In genomic region chr19:45876161-45876410, GRCh38 we compare ENCODE assay signal across 12 cellular contexts. TPM values are rescaled to one million over a fixed set of nuclear protein-coding genes. Genes with fewer than 3 reads are reported as not detected.
A peak's percentile ranks its signal among the peaks of the same experiment; 100 is the strongest.
DNase-seq lines count a peak whose midpoint lies in the region; ATAC-seq and TF ChIP-seq lines count a peak whose summit lies in the region.
"Had no signal": no experiment of that assay in that cellular context is flagged by ENCODE, and none has a peak within 500 bp of the region (broad histone marks: within the 10 kb centered on the region; RNA-seq: fewer than 3 reads in every experiment).

No MANE protein-coding gene starts in this region.

- ATAC-seq in activated T-helper 17 cell treated with anti-CD3 and anti-CD28 coated beads, Interleukin-2, amount 50 U/mL, for 72 hours (replicated peaks) = peak; percentile 79
- no peak for ATAC-seq in GM19328 (IDR thresholded peaks at IDR 0.05; ENCODE audit: unreplicated experiment)
- ATAC-seq in HG03439 (IDR thresholded peaks at IDR 0.05; ENCODE audit: unreplicated experiment) = no peak
- ATAC-seq: foreskin keratinocyte had no signal

- H3K18ac ChIP-seq in mesenchymal stem cell (ENCODE audit: low read depth in 1 of 2, low read length in 2 of 2) = peak overlapping the region; percentile 25 to 37

- H3K9ac ChIP-seq in mesenchymal stem cell (ENCODE audit: low read length) = peak overlapping the region; percentile 62

- H3K14ac ChIP-seq in mesenchymal stem cell (ENCODE audit: low read length in 2 of 2) = peak overlapping the region in 1 of 2 experiments; percentile 35

- H3K36me3 Mint-ChIP-seq in activated T-cell treated with anti-CD3 and anti-CD28 coated beads, Interleukin-2, amount 50 U/mL, for 24 hours (ENCODE audit: low read depth) = no peaks in the 10 kb centered on the region
- H3K36me3 Mint-ChIP-seq in activated T-helper 17 cell treated with anti-CD3 and anti-CD28 coated beads, Interleukin-2, amount 50 U/mL, for 72 hours (ENCODE audit: low read depth) = no peaks in the 10 kb centered on the region

- H2BK15ac ChIP-seq in mesenchymal stem cell (ENCODE audit: low read depth, poor library complexity, severe bottlenecking) = peak overlapping the region; percentile 78

- H4K8ac ChIP-seq in mesenchymal stem cell (ENCODE audit: low read length) = peak overlapping the region; percentile 83

- peaks cover 33% of the 10 kb centered on the region for H3K27me3 Mint-ChIP-seq in activated T-cell treated with anti-CD3 and anti-CD28 coated beads, Interleukin-2, amount 50 U/mL, for 24 hours
- H3K27me3 Mint-ChIP-seq in activated T-helper 17 cell treated with anti-CD3 and anti-CD28 coated beads, Interleukin-2, amount 50 U/mL, for 72 hours = peaks cover 12% of the 10 kb centered on the region

- peak overlapping the region; percentile 58 for H3K4me2 ChIP-seq in mesenchymal stem cell (ENCODE audit: low read length, poor library complexity, severe bottlenecking)

- peaks cover 19% of the 10 kb centered on the region for H3K4me1 Mint-ChIP-seq in activated T-cell treated with anti-CD3 and anti-CD28 coated beads, Interleukin-2, amount 50 U/mL, for 24 hours (ENCODE audit: low read depth)
- H3K4me1 Mint-ChIP-seq in activated T-helper 17 cell treated with anti-CD3 and anti-CD28 coated beads, Interleukin-2, amount 50 U/mL, for 72 hours = peaks cover 17% of the 10 kb centered on the region

- DNase-seq in activated T-cell treated with anti-CD3 and anti-CD28 coated beads, Interleukin-2, amount 50 U/mL, for 24 hours = no peak
- no peak for DNase-seq in activated T-cell treated with anti-CD3 and anti-CD28 coated beads for 4 hours
- DNase-seq in mesenchymal stem cell = no peak
- DNase-seq in suprapubic skin (ENCODE audit: low spot score in 2 of 2) = no peak
- DNase-seq in pons (ENCODE audit: low spot score) = no peak
- DNase-seq: caudate nucleus, foreskin keratinocyte, NCI-H1694 had no signal

- peaks cover 0 to 48% of the 10 kb centered on the region in 2 experiments for H3K27me3 ChIP-seq in mesenchymal stem cell (ENCODE audit: control insufficient read depth in 1 of 2, insufficient read depth in 1 of 2, low read length in 2 of 2)
- H3K27me3 ChIP-seq in suprapubic skin = no peaks in the 10 kb centered on the region

- H3K9me3 Mint-ChIP-seq in activated T-cell treated with anti-CD3 and anti-CD28 coated beads, Interleukin-2, amount 50 U/mL, for 24 hours = no peaks in the 10 kb centered on the region
- H3K9me3 Mint-ChIP-seq in activated T-helper 17 cell treated with anti-CD3 and anti-CD28 coated beads, Interleukin-2, amount 50 U/mL, for 72 hours = no peaks in the 10 kb centered on the region

- H3K36me3 ChIP-seq in mesenchymal stem cell (ENCODE audit: control insufficient read depth in 1 of 2, insufficient read depth in 2 of 2, low read depth in 1 of 2, low read length in 2 of 2) (no peaks in the 10 kb centered on the region), suprapubic skin (no peaks in the 10 kb centered on the region)

- H3K23ac ChIP-seq in mesenchymal stem cell (ENCODE audit: low read length in 2 of 2) = no peak overlapping the region

- H3K4me3 Mint-ChIP-seq in activated T-cell treated with anti-CD3 and anti-CD28 coated beads, Interleukin-2, amount 50 U/mL, for 24 hours = no peak overlapping the region
- H3K4me3 Mint-ChIP-seq in activated T-helper 17 cell treated with anti-CD3 and anti-CD28 coated beads, Interleukin-2, amount 50 U/mL, for 72 hours = peak overlapping the region; percentile 63

- H3K9me3 ChIP-seq in mesenchymal stem cell (ENCODE audit: control insufficient read depth, low read length) (no peaks in the 10 kb centered on the region), suprapubic skin (no peaks in the 10 kb centered on the region)

- H4K91ac ChIP-seq in mesenchymal stem cell (ENCODE audit: low read length) = peak overlapping the region; percentile 79

- H2AFZ ChIP-seq in mesenchymal stem cell (ENCODE audit: low read depth, low read length) = peak overlapping the region; percentile 69

- TF ChIP-seq EP300 in suprapubic skin (IDR thresholded peaks at IDR 0.05) = no peak

- peak overlapping the region; percentile 83 for H3K27ac Mint-ChIP-seq in activated T-cell treated with anti-CD3 and anti-CD28 coated beads, Interleukin-2, amount 50 U/mL, for 24 hours
- peak overlapping the region; percentile 79 for H3K27ac Mint-ChIP-seq in activated T-helper 17 cell treated with anti-CD3 and anti-CD28 coated beads, Interleukin-2, amount 50 U/mL, for 72 hours

- TF ChIP-seq CTCF in suprapubic skin (IDR thresholded peaks at IDR 0.05) = no peak

- no peaks in the 10 kb centered on the region for H3K79me1 ChIP-seq in mesenchymal stem cell (replicated peaks; ENCODE audit: low read length, poor library complexity, severe bottlenecking)

- H2BK5ac ChIP-seq in mesenchymal stem cell (ENCODE audit: low read depth, low read length, poor library complexity, severe bottlenecking) = peak overlapping the region; percentile 67

- H3K27ac ChIP-seq in mesenchymal stem cell (ENCODE audit: low read length, poor library complexity, severe bottlenecking) (peak overlapping the region; percentile 69), suprapubic skin (no peak overlapping the region)
- H3K27ac ChIP-seq: foreskin keratinocyte had no signal

- WGBS in mesenchymal stem cell = 48% methylated on average over 4 of the region's 4 CpGs
- 68% methylated on average over 4 of the region's 4 CpGs for WGBS in suprapubic skin

- TF ChIP-seq POLR2A in suprapubic skin (IDR thresholded peaks at IDR 0.05) = no peak

- peak overlapping the region in 1 of 2 experiments; percentile 53 for H3K4ac ChIP-seq in mesenchymal stem cell (ENCODE audit: low read depth in 1 of 2, low read length in 2 of 2)

- H3K4me1 ChIP-seq in mesenchymal stem cell (ENCODE audit: control insufficient read depth, insufficient read depth, low read depth, low read length) (peaks cover 19% of the 10 kb centered on the region), suprapubic skin (peaks cover 19% of the 10 kb centered on the region)

- no peak overlapping the region for H3K4me3 ChIP-seq in mesenchymal stem cell (ENCODE audit: insufficient read depth in 1 of 2, low read depth in 1 of 2, low read length in 2 of 2)
- peak overlapping the region; percentile 41 for H3K4me3 ChIP-seq in suprapubic skin

- H2AK5ac ChIP-seq in mesenchymal stem cell (ENCODE audit: low read length, severe bottlenecking) = no peak overlapping the region

- peak overlapping the region in 1 of 2 experiments; percentile 9 for H2BK12ac ChIP-seq in mesenchymal stem cell (ENCODE audit: low read length in 2 of 2)

- H2BK120ac ChIP-seq in mesenchymal stem cell (ENCODE audit: low read depth, low read length) = peak overlapping the region; percentile 89

RNA-seq across cellular contexts. Expression of gene IRF2BP1, which starts 9.9 kb away (rescaled TPM):
- total RNA-seq in activated T-helper 17 cell treated with anti-CD3 and anti-CD28 coated beads, Interleukin-2, amount 50 U/mL, for 72 hours = 10 to 100 TPM; 13.5 to 16.4 TPM
- polyA plus RNA-seq in mesenchymal stem cell (2013, experiment 1 of 2) = 8.0 TPM
- polyA plus RNA-seq in mesenchymal stem cell (2013, experiment 2 of 2) = 8.2 TPM
- 10 to 100 TPM; 24.7 to 36.9 (median 30.7) TPM for total RNA-seq in suprapubic skin

RNA-seq across cellular contexts. Expression of gene FOXA3, which starts 12.0 kb away (rescaled TPM):
- 1 to 10 TPM in 1 of 2 donors, under 1 TPM in 1; 0.32 to 1.9 TPM for total RNA-seq in activated T-helper 17 cell treated with anti-CD3 and anti-CD28 coated beads, Interleukin-2, amount 50 U/mL, for 72 hours
- polyA plus RNA-seq in mesenchymal stem cell (2013, experiment 1 of 2) = not detected
- polyA plus RNA-seq in mesenchymal stem cell (2013, experiment 2 of 2) = not detected
- total RNA-seq in suprapubic skin = under 1 TPM in 1 of 4 donors, not detected in 3; 0.30 TPM

RNA-seq across cellular contexts. Expression of gene SYMPK, which starts 13.1 kb away (rescaled TPM):
- total RNA-seq in activated T-helper 17 cell treated with anti-CD3 and anti-CD28 coated beads, Interleukin-2, amount 50 U/mL, for 72 hours = 100 to 1,000 TPM in 1 of 2 donors, 10 to 100 TPM in 1; 98.2 to 122 TPM
- 38.9 TPM for polyA plus RNA-seq in mesenchymal stem cell (2013, experiment 1 of 2)
- polyA plus RNA-seq in mesenchymal stem cell (2013, experiment 2 of 2) = 39.9 TPM
- 10 to 100 TPM; 32.8 to 76.3 (median 44.1) TPM for total RNA-seq in suprapubic skin

RNA-seq across cellular contexts. Expression of gene MYPOP, which starts 26.3 kb away (rescaled TPM):
- 1 to 10 TPM; 7.4 to 7.6 TPM for total RNA-seq in activated T-helper 17 cell treated with anti-CD3 and anti-CD28 coated beads, Interleukin-2, amount 50 U/mL, for 72 hours
- 14.9 TPM for polyA plus RNA-seq in mesenchymal stem cell (2013, experiment 1 of 2)
- polyA plus RNA-seq in mesenchymal stem cell (2013, experiment 2 of 2) = 15.3 TPM
- 1 to 10 TPM; 4.4 to 9.4 (median 6.5) TPM for total RNA-seq in suprapubic skin

RNA-seq across cellular contexts. Expression of gene NANOS2, which starts 38.5 kb away (rescaled TPM):
- total RNA-seq in activated T-helper 17 cell treated with anti-CD3 and anti-CD28 coated beads, Interleukin-2, amount 50 U/mL, for 72 hours = not detected
- polyA plus RNA-seq in mesenchymal stem cell (2013, experiment 1 of 2) = not detected
- polyA plus RNA-seq in mesenchymal stem cell (2013, experiment 2 of 2) = not detected
- total RNA-seq in suprapubic skin = not detected
- total RNA-seq: foreskin keratinocyte, omental fat pad had no signal
- polyA plus RNA-seq: foreskin keratinocyte had no signal
